ENCODE assay signal across 8 cellular contexts in genomic region chr6:3229566-3230274, GRCh38. TPM values are rescaled to one million over a fixed set of nuclear protein-coding genes. Genes with fewer than 3 reads are reported as not detected.
DNase-seq lines count a peak whose midpoint lies in the region; ATAC-seq, FAIRE-seq and TF ChIP-seq lines count a peak whose summit lies in the region.

No MANE protein-coding gene starts in this region.

- no peak for ATAC-seq in HG03280 (IDR thresholded peaks at IDR 0.05; ENCODE audit: unreplicated experiment)

- no peak for FAIRE-seq in kidney (lab: Jason Lieb, UNC)

- H3K9me3 ChIP-seq in kidney (ENCODE audit: control insufficient read depth in 1 of 2, low read length in 2 of 2) = no peaks in the 10 kb centered on the region

- DNase-seq in DMS79 treated with DMSO at 0.1 percent for 48 hours (lab: John Stamatoyannopoulos, UW) = peak; percentile 59
- peak; percentile 90 for DNase-seq in NCI-H146 (lab: John Stamatoyannopoulos, UW)
- peak; percentile 50 to 61 for DNase-seq in activated T-cell treated with anti-CD3 and anti-CD28 coated beads, Interleukin-2, amount 50 U/mL, for 48 hours
- DNase-seq in medulla oblongata (ENCODE audit: extremely low spot score) = peak; percentile 49
- no peak for DNase-seq in kidney
- DNase-seq in AG08395 (ENCODE audit: low spot score) = no peak
- no peak for DNase-seq in NK-92 (lab: John Stamatoyannopoulos, UW; ENCODE audit: unreplicated experiment)

- H3K9ac ChIP-seq in kidney (ENCODE audit: low read length in 2 of 2) = peak overlapping the region in 1 of 2 donors; percentile 7

- intact Hi-C loops in kidney (cut with DNase I) = no loop called here

- no peak for TF ChIP-seq CTCF in kidney (IDR thresholded peaks at IDR 0.05; ENCODE audit: borderline replicate concordance, extremely low read depth, insufficient read depth)

- no peaks in the 10 kb centered on the region for H3K36me3 ChIP-seq in kidney (ENCODE audit: control insufficient read depth in 1 of 2, insufficient read depth in 2 of 2, low read length in 2 of 2)

- H3K4me1 ChIP-seq in kidney (ENCODE audit: control insufficient read depth in 1 of 2, insufficient read depth in 1 of 2, low read depth in 1 of 2, low read length in 2 of 2) = peaks cover 11 to 29% of the 10 kb centered on the region in 2 donors

- H3K4me3 ChIP-seq in kidney (ENCODE audit: low read length in 2 of 2) = peak overlapping the region in 1 of 2 donors; percentile 46

- H3K27ac ChIP-seq in kidney (ENCODE audit: low read depth in 2 of 2, low read length in 2 of 2) = no peak overlapping the region

RNA-seq across cellular contexts. Expression of gene TUBB2B, which starts 2.3 kb away (rescaled TPM):
- total RNA-seq in kidney = 34.2 TPM
- 46.1 TPM for polyA plus RNA-seq in kidney (ENCODE audit: insufficient read depth, low read depth, low replicate concordance)

RNA-seq across cellular contexts. Expression of gene PSMG4, which starts 29.0 kb away (rescaled TPM):
- total RNA-seq in kidney = 24.9 TPM
- polyA plus RNA-seq in kidney (ENCODE audit: insufficient read depth, low read depth, low replicate concordance) = 36.8 TPM

Comparison
In these comparisons a context has a peak if more than half of its experiments do, and no peak if none do; other contexts are left out.
1. DNase-seq: peak in DMS79 treated with DMSO at 0.1 percent for 48 hours (single experiment), NCI-H146 (single experiment), activated T-cell treated with anti-CD3 and anti-CD28 coated beads, Interleukin-2, amount 50 U/mL, for 48 hours (2 of 2) and medulla oblongata (single experiment); none in kidney (single experiment), AG08395 (single experiment) and NK-92 (single experiment).